In the genomic region with DNA sequence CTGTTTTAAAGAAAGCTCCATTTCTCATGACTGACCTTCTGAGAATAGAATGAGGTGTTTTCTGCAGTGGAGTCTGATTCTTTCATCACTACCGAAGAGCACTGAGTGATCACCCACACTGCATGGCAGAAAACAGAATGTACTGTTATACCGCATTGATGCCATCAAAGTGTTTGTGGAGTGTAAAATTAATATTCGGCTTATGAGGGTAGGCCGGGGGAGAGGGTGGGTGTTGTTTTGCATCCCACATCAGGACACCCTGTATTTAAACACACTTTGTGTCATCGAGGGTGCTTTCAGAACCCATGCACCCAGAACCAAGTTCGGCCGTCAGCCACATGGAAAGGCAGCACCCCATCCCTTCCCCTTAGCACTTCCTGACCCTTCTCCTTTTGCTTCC, we compare ENCODE assay signal across 9 cellular contexts. TPM values are rescaled to one million over a fixed set of nuclear protein-coding genes. Genes with fewer than 3 reads are reported as not detected.
DNase-seq lines count a peak whose midpoint lies in the region; ATAC-seq lines count a peak whose summit lies in the region.
"Had no signal": no experiment of that assay in that cellular context is flagged by ENCODE, and none has a peak within 500 bp of the region (broad histone marks: within the 10 kb centered on the region; RNA-seq: fewer than 3 reads in every experiment).

No MANE protein-coding gene starts in this region.

- DNase-seq in T-helper 17 cell (no peak), NCI-H128 (lab: John Stamatoyannopoulos, UW; ENCODE audit: unreplicated experiment) (no peak), anterior cingulate cortex (lab: John Stamatoyannopoulos, UW) (no peak)
- DNase-seq: GF-D8, HFFc6 had no signal

- H3K27ac Mint-ChIP-seq in T-helper 17 cell = peak overlapping the region; percentile 98
- H3K27ac Mint-ChIP-seq: HFFc6 had no signal

- no peaks in the 10 kb centered on the region for H3K27me3 Mint-ChIP-seq in T-helper 17 cell

- no peaks in the 10 kb centered on the region for H3K9me3 ChIP-seq in T-helper 17 cell (ENCODE audit: control insufficient read depth, low read length, poor library complexity, severe bottlenecking)

- peak overlapping the region in 11 of 21 experiments; percentile 15 to 81 (median 53) for H3K27ac ChIP-seq in skin epidermis

- H3K36me3 Mint-ChIP-seq in T-helper 17 cell (ENCODE audit: low read depth) = no peaks in the 10 kb centered on the region

- peaks cover 65% of the 10 kb centered on the region for H3K4me1 Mint-ChIP-seq in T-helper 17 cell

- H3K4me3 ChIP-seq in skin epidermis = no peak overlapping the region

- peak; percentile 27 for ATAC-seq in GM18870 (IDR thresholded peaks at IDR 0.05; ENCODE audit: unreplicated experiment)
- peak; percentile 26 for ATAC-seq in GM21737 (IDR thresholded peaks at IDR 0.05; ENCODE audit: unreplicated experiment)
- no peak for ATAC-seq in T-helper 17 cell
- ATAC-seq in GM18502 (IDR thresholded peaks at IDR 0.05; ENCODE audit: poor library complexity, unreplicated experiment) = no peak

- H3K4me3 Mint-ChIP-seq in T-helper 17 cell = peak overlapping the region; percentile 77
- H3K4me3 Mint-ChIP-seq: HFFc6 had no signal

RNA-seq across cellular contexts. Expression of a gene that starts 41.3 kb away (rescaled TPM):
- total RNA-seq in T-helper 17 cell = 100 to 1,000 TPM; 670 to 745 TPM

Comparison
In these comparisons a context has a peak if more than half of its experiments do, and no peak if none do; other contexts are left out.
1. ATAC-seq: peak in GM18870 (single experiment) and GM21737 (single experiment); none in T-helper 17 cell (single experiment) and GM18502 (single experiment).